22 cellular contexts compared by ENCODE assay signal in the genomic region with DNA sequence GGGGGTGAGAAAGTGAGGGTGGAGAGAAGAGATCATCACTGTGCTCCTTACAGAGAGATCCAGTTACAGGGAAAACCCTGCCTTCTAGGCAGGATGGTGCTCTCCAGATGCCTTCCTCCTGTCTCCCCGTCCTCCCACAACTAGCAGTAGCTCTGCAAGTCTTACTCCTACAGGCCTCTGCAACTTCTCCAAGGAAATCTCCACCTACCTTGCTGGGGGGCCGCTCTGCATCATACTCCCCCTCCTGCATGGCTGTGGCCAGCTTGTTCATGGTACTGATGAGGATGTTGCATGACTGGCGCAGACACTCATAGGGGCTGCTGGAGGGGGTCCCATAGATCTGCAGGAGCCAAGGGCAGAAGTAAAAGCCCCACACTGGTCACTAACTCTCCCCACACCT.
"Had no signal": no experiment of that assay in that cellular context is flagged by ENCODE, and none has a peak within 500 bp of the region (broad histone marks: within the 10 kb centered on the region; RNA-seq: fewer than 3 reads in every experiment).

No MANE protein-coding gene starts in this region.

- H3K27ac Mint-ChIP-seq: activated CD4-positive, alpha-beta memory T cell treated with anti-CD3 and anti-CD28 coated beads for 36 hours; activated naive CD4-positive, alpha-beta T cell treated with anti-CD3 and anti-CD28 coated beads, Interleukin-2, amount 50 U/mL, for 24 hours; activated T-helper 1 cell treated with anti-CD3 and anti-CD28 coated beads, Interleukin-12 subunit alpha, Interleukin-12 subunit beta, Interleukin-2, Interleukin-4 antibody, amounts not matched to agents 30 ng/mL and 10 ng/mL and 1 ng/mL, durations not matched to agents 14 hours and 24 hours and 36 hours; T-helper 1 cell treated with Interleukin-12 subunit alpha and Interleukin-12 subunit beta and Interleukin-4 antibody, amounts not matched to agents 30 μg/mL and 1 μg/mL, for 36 hours; type B pancreatic cell; WTC11 had no signal

- H3K4me3 ChIP-seq: gastroesophageal sphincter, heart left ventricle, sigmoid colon, smooth muscle cell, thoracic aorta had no signal

- H3K9me3 ChIP-seq: gastroesophageal sphincter, heart left ventricle, sigmoid colon, thoracic aorta had no signal

- H3K4me3 Mint-ChIP-seq: activated CD4-positive, alpha-beta memory T cell treated with anti-CD3 and anti-CD28 coated beads for 36 hours; activated naive CD4-positive, alpha-beta T cell treated with anti-CD3 and anti-CD28 coated beads, Interleukin-2, amount 50 U/mL, for 24 hours; activated T-helper 1 cell treated with anti-CD3 and anti-CD28 coated beads, Interleukin-12 subunit alpha, Interleukin-12 subunit beta, Interleukin-2, Interleukin-4 antibody, amounts not matched to agents 30 ng/mL and 10 ng/mL and 1 ng/mL, durations not matched to agents 14 hours and 24 hours and 36 hours; brain; T-helper 1 cell treated with Interleukin-12 subunit alpha and Interleukin-12 subunit beta and Interleukin-4 antibody, amounts not matched to agents 30 μg/mL and 1 μg/mL, for 36 hours; type B pancreatic cell; WTC11 had no signal

- H3K4me1 ChIP-seq: sigmoid colon had no signal

- H3K27me3 ChIP-seq: gastroesophageal sphincter, heart left ventricle, sigmoid colon had no signal

- FAIRE-seq: islet of Langerhans had no signal

- H3K4me1 Mint-ChIP-seq: activated naive CD4-positive, alpha-beta T cell treated with anti-CD3 and anti-CD28 coated beads, Interleukin-2, amount 50 U/mL, for 24 hours; brain had no signal

- H3K27ac ChIP-seq: gastroesophageal sphincter, sigmoid colon, thoracic aorta had no signal

- ATAC-seq: gastroesophageal sphincter, WTC11 had no signal

- H3K9me3 Mint-ChIP-seq: activated CD4-positive, alpha-beta memory T cell treated with anti-CD3 and anti-CD28 coated beads for 36 hours; activated naive CD4-positive, alpha-beta T cell treated with anti-CD3 and anti-CD28 coated beads, Interleukin-2, amount 50 U/mL, for 24 hours; activated T-helper 1 cell treated with anti-CD3 and anti-CD28 coated beads, Interleukin-12 subunit alpha, Interleukin-12 subunit beta, Interleukin-2, Interleukin-4 antibody, amounts not matched to agents 30 ng/mL and 10 ng/mL and 1 ng/mL, durations not matched to agents 14 hours and 24 hours and 36 hours; brain; T-helper 1 cell treated with Interleukin-12 subunit alpha and Interleukin-12 subunit beta and Interleukin-4 antibody, amounts not matched to agents 30 μg/mL and 1 μg/mL, for 36 hours; type B pancreatic cell; WTC11 had no signal

- H3K27me3 Mint-ChIP-seq: activated CD4-positive, alpha-beta memory T cell treated with anti-CD3 and anti-CD28 coated beads for 36 hours; activated naive CD4-positive, alpha-beta T cell treated with anti-CD3 and anti-CD28 coated beads, Interleukin-2, amount 50 U/mL, for 24 hours; brain; type B pancreatic cell had no signal

- H3K4me2 ChIP-seq: smooth muscle cell had no signal

- DNase-seq: activated CD4-positive, alpha-beta memory T cell treated with anti-CD3 and anti-CD28 coated beads for 36 hours; activated gamma-delta T cell treated with Interleukin-2 at 50 U/mL for 16 hours; aorta; effector memory CD4-positive, alpha-beta T cell; heart left ventricle; mesenchymal stem cell; sigmoid colon; stimulated activated CD4-positive, alpha-beta T cell treated with anti-CD3 and anti-CD28 coated beads, Interleukin-15, amount 100 ng/mL, for 24 hours; stimulated activated CD4-positive, alpha-beta T cell treated with anti-CD3 and anti-CD28 coated beads, Interleukin-2, amount 100 ng/mL, for 48 hours; stimulated activated CD8-positive, alpha-beta memory T cell treated with anti-CD3 and anti-CD28 coated beads, Interleukin-4, amount 100 ng/mL, for 48 hours; stimulated activated naive CD4-positive, alpha-beta T cell; T1000 had no signal
